Comparison of ENCODE assay signal across 10 cellular contexts in genomic region chr7:128344431-128344774, GRCh38. TPM values are rescaled to one million over a fixed set of nuclear protein-coding genes. Genes with fewer than 3 reads are reported as not detected.
DNase-seq lines count a peak whose midpoint lies in the region; ATAC-seq, FAIRE-seq and TF ChIP-seq lines count a peak whose summit lies in the region.
"Had no signal": no experiment of that assay in that cellular context is flagged by ENCODE, and none has a peak within 500 bp of the region (broad histone marks: within the 10 kb centered on the region; RNA-seq: fewer than 3 reads in every experiment).

No MANE protein-coding gene starts in this region.

- DNase-seq in GM23338 (ENCODE audit: low spot score) (no peak), PC-3 (no peak), H1 (ENCODE audit: low read depth in 1 of 2, low spot score in 2 of 2) (no peak), neuronal stem cell (ENCODE audit: low spot score) (no peak), NCI-H1092 (lab: John Stamatoyannopoulos, UW) (no peak), kidney glomerular epithelial cell (lab: John Stamatoyannopoulos, UW) (no peak), NCI-H510A treated with DMSO at 0.1 percent for 48 hours (lab: John Stamatoyannopoulos, UW) (no peak)
- DNase-seq: activated B cell treated with CpG ODN at 0.5 μM for 24 hours had no signal

- CTCF ChIA-PET in PC-3 (lab: Charles Lee): interaction anchor here (0.6 to 1.0 kb wide), 2 partner anchors 43 to 132 kb away, joined by 3 read pairs; no protein-coding TSS in a partner anchor
- CTCF ChIA-PET in H1 (lab: Charles Lee; ENCODE audit: partially characterized antibody): interaction anchor here (0.6 to 13.6 kb wide), 10 partner anchors 11 to 130 kb away, joined by 3 to 345 read pairs (median 4); no protein-coding TSS in a partner anchor

- H3K9ac ChIP-seq in PC-3 (ENCODE audit: low read length): 0 out of 2 replicates have a peak overlapping the region, but pooled peaks have one; percentile 96
- no peak overlapping the region for H3K9ac ChIP-seq in H1 (replicated peaks in 1 of 4; ENCODE audit: extremely low read depth in 1 of 4, low read depth in 3 of 4, low read length in 3 of 4)
- H3K9ac ChIP-seq in neuronal stem cell (ENCODE audit: low read depth, low read length, poor library complexity): no peak overlapping the region

- H3K9me3 ChIP-seq in PC-3 (ENCODE audit: low read length): no peaks in the 10 kb centered on the region
- H3K9me3 ChIP-seq in H1 (ENCODE audit: insufficient read depth in 2 of 2, low read depth in 1 of 2, low read length in 1 of 2): no peaks in the 10 kb centered on the region
- no peaks in the 10 kb centered on the region for H3K9me3 ChIP-seq in neuronal stem cell (replicated peaks in 1 of 2; ENCODE audit: control insufficient read depth in 2 of 2, insufficient read depth in 1 of 2, low read depth in 1 of 2, low read length in 2 of 2)
- H3K9me3 ChIP-seq: thyroid gland had no signal

- no peak for ATAC-seq in GM23338
- ATAC-seq in PC-3: no peak
- no peak for ATAC-seq in HG03159 (IDR thresholded peaks at IDR 0.05; ENCODE audit: unreplicated experiment)

- H2BK12ac ChIP-seq in H1 (ENCODE audit: low read depth, low read length): no peak overlapping the region
- H2BK12ac ChIP-seq in neuronal stem cell (ENCODE audit: low read length): no peak overlapping the region

- H3K4me3 Mint-ChIP-seq in GM23338: peak overlapping the region; percentile 96; the same call in 1 of the 3 replicates

- H3K14ac ChIP-seq in H1 (ENCODE audit: insufficient read length): no peak overlapping the region
- H3K14ac ChIP-seq in neuronal stem cell (ENCODE audit: low read length): no peak overlapping the region

- no peak for TF ChIP-seq CTCF in GM23338 (conservative IDR thresholded peaks at IDR 0.05; ENCODE audit: low read depth in 2 of 2)
- no peak for TF ChIP-seq CTCF in PC-3 (conservative IDR thresholded peaks at IDR 0.05; ENCODE audit: low read depth, low read length)
- TF ChIP-seq CTCF in H1 (IDR thresholded peaks at IDR 0.05; ENCODE audit: control extremely low read depth in 1 of 3, insufficient read depth in 1 of 3, low read depth in 1 of 3, low read length in 3 of 3): no peak

- H2BK120ac ChIP-seq in H1 (replicated peaks; ENCODE audit: low read depth, low read length): no peak overlapping the region
- H2BK120ac ChIP-seq in neuronal stem cell (ENCODE audit: low read depth, low read length): no peak overlapping the region

- H4K5ac ChIP-seq in H1 (ENCODE audit: insufficient read length, low read depth, low read length): no peak overlapping the region

- peaks cover 6% of the 10 kb centered on the region for H3K79me1 ChIP-seq in H1 (ENCODE audit: low read depth, low read length)
- H3K79me1 ChIP-seq in neuronal stem cell (ENCODE audit: low read depth, low read length): peaks cover 4% of the 10 kb centered on the region

- H4K91ac ChIP-seq in H1 (replicated peaks; ENCODE audit: insufficient read length, low read length): no peak overlapping the region
- no peak overlapping the region for H4K91ac ChIP-seq in neuronal stem cell (ENCODE audit: low read depth, low read length, poor library complexity)

- H3K4me1 Mint-ChIP-seq in GM23338: peaks cover 9% of the 10 kb centered on the region

- WGBS in H1 (ENCODE audit: extremely low coverage in 1 of 2, insufficient coverage in 1 of 2, insufficient read length in 1 of 2, insufficient replicate concordance in 2 of 2, low coverage in 1 of 2, low lambda C conversion rate in 2 of 2, missing lambda C conversion rate in 1 of 2), 2 experiments: 89% methylated on average over 5 of the region's 5 CpGs; no CpG with 5 or more reads in 1 of the 2 experiments
- WGBS in neuronal stem cell (ENCODE audit: extremely low coverage in 2 of 2, insufficient read length in 2 of 2, insufficient replicate concordance in 1 of 2), 2 donors: no CpG with 5 or more reads among the region's 5 CpGs

- H3K27ac Mint-ChIP-seq in GM23338: no peak overlapping the region

- H3K36me3 Mint-ChIP-seq in GM23338 (ENCODE audit: low read depth): peaks cover 3% of the 10 kb centered on the region; the same call in 2 of the 3 replicates

- H2AFZ ChIP-seq in GM23338: peak overlapping the region; percentile 98
- H2AFZ ChIP-seq in PC-3 (ENCODE audit: low read length): peak overlapping the region; percentile 84
- peak overlapping the region; percentile 90; the same call in 1 of the 2 replicates for H2AFZ ChIP-seq in H1 (ENCODE audit: low read length)
- H2AFZ ChIP-seq in neuronal stem cell (ENCODE audit: low read length): peak overlapping the region; percentile 87

- POLR2A ChIA-PET in PC-3 (lab: Charles Lee; ENCODE audit: unreplicated experiment): interaction anchor here (0.6 kb wide), 2 partner anchors 46 to 115 kb away, joined by 3 to 4 read pairs; no protein-coding TSS in a partner anchor
- POLR2A ChIA-PET in H1 (lab: Charles Lee; ENCODE audit: partially characterized antibody): interaction anchor here (0.7 to 1.6 kb wide), 11 partner anchors 11 to 528 kb away, joined by 3 to 7 read pairs (median 4); no protein-coding TSS in a partner anchor

- no peak for TF ChIP-seq RAD21 in H1 (IDR thresholded peaks at IDR 0.05 in 1 of 2, conservative IDR thresholded peaks at IDR 0.05 in 1 of 2; ENCODE audit: low read depth in 2 of 2, low read length in 2 of 2)

- H3K18ac ChIP-seq in H1 (ENCODE audit: extremely low read depth, low read length) (no peak overlapping the region), neuronal stem cell (ENCODE audit: low read length) (no peak overlapping the region)

- H3K23me2 ChIP-seq in H1 (ENCODE audit: low read depth, low read length): peaks cover 4% of the 10 kb centered on the region; the same call in 1 of the 2 replicates

- H3K9me2 ChIP-seq in GM23338 (ENCODE audit: insufficient read depth) (no peaks in the 10 kb centered on the region), PC-3 (replicated peaks; ENCODE audit: low read length) (no peaks in the 10 kb centered on the region)

- H3K4me3 ChIP-seq in GM23338 (no peak overlapping the region), PC-3 (ENCODE audit: low read length) (0 out of 2 replicates have a peak overlapping the region, but pooled peaks have one; percentile 89), H1 (ENCODE audit: extremely low read depth in 1 of 4, insufficient read depth in 2 of 4, low read depth in 3 of 4, low read length in 4 of 4) (no peak overlapping the region), neuronal stem cell (ENCODE audit: low read length in 2 of 2) (no peak overlapping the region)

- H3F3A ChIP-seq in GM23338 (replicated peaks; ENCODE audit: low read depth) (no peaks in the 10 kb centered on the region), PC-3 (ENCODE audit: low read length, unreplicated experiment) (no peaks in the 10 kb centered on the region)

- H3K4me2 ChIP-seq in GM23338: no peak overlapping the region
- H3K4me2 ChIP-seq in PC-3 (ENCODE audit: low read length): peak overlapping the region; percentile 93
- no peak overlapping the region; a peak in 1 of 4 replicates for H3K4me2 ChIP-seq in H1 (ENCODE audit: insufficient read depth in 1 of 2, low read depth in 2 of 2, low read length in 2 of 2)
- H3K4me2 ChIP-seq in neuronal stem cell (ENCODE audit: insufficient read depth, low read length, poor library complexity, severe bottlenecking): no peak overlapping the region

- H3K4me1 ChIP-seq in GM23338 (ENCODE audit: insufficient read depth) (peaks cover 11% of the 10 kb centered on the region), PC-3 (ENCODE audit: insufficient read depth, low read length) (peaks cover 8% of the 10 kb centered on the region; the same call in 1 of the 2 replicates), H1 (replicated peaks in 1 of 4; ENCODE audit: control insufficient read depth in 3 of 4, insufficient read depth in 4 of 4, low read length in 3 of 4) (peaks cover 0 to 5% (median 4%) of the 10 kb centered on the region in 4 experiments; a peak in 3 of 7 replicates), neuronal stem cell (ENCODE audit: control insufficient read depth in 2 of 2, insufficient read depth in 1 of 2, low read depth in 1 of 2, low read length in 2 of 2) (peaks cover 3 to 6% of the 10 kb centered on the region in 2 donors)

- BruUV-seq in PC-3 (replicated peaks; lab: Mats Ljungman, UMichigan): no TSS peak

- TF ChIP-seq POLR2A in H1 (IDR thresholded peaks at IDR 0.05; ENCODE audit: control extremely low read depth in 1 of 2, low read depth in 2 of 2, low read length in 2 of 2): no peak

- intact Hi-C loops in PC-3 (cut with micrococcal nuclease): no loop called here

- H3K9me3 Mint-ChIP-seq in GM23338: no peaks in the 10 kb centered on the region
- H3K9me3 Mint-ChIP-seq: activated B cell treated with CpG ODN at 0.5 μM for 24 hours had no signal

- H3K27me3 ChIP-seq in GM23338 (ENCODE audit: insufficient read depth): peaks cover 22% of the 10 kb centered on the region
- no peaks in the 10 kb centered on the region for H3K27me3 ChIP-seq in PC-3 (ENCODE audit: low read length)
- peaks cover 5 to 13% (median 8%) of the 10 kb centered on the region in 4 experiments; a peak in 6 of 7 replicates for H3K27me3 ChIP-seq in H1 (replicated peaks in 1 of 4; ENCODE audit: control insufficient read depth in 3 of 4, extremely low read depth in 1 of 4, insufficient read depth in 3 of 4, low read length in 3 of 4)
- peaks cover 0 to 21% (median 7%) of the 10 kb centered on the region in 3 experiments for H3K27me3 ChIP-seq in neuronal stem cell (ENCODE audit: control insufficient read depth in 3 of 3, insufficient read depth in 3 of 3, low read depth in 1 of 3, low read length in 3 of 3)
- H3K27me3 ChIP-seq: thyroid gland had no signal

- H4K8ac ChIP-seq in H1 (ENCODE audit: extremely low read depth, insufficient read depth, low read length) (no peak overlapping the region), neuronal stem cell (ENCODE audit: low read depth, low read length) (no peak overlapping the region)

- FAIRE-seq in H1 (lab: Jason Lieb, UNC): no peak

- H3K23ac ChIP-seq in H1 (ENCODE audit: insufficient read length): no peak overlapping the region
- H3K23ac ChIP-seq in neuronal stem cell (ENCODE audit: low read depth, low read length, poor library complexity): no peak overlapping the region

- H3K4ac ChIP-seq in H1 (replicated peaks; ENCODE audit: insufficient read length, low read depth, low read length) (no peak overlapping the region), neuronal stem cell (ENCODE audit: low read length) (no peak overlapping the region)

- H3K27ac ChIP-seq in GM23338 (ENCODE audit: low read depth) (no peak overlapping the region), PC-3 (ENCODE audit: low read length) (no peak overlapping the region), H1 (ENCODE audit: low read depth, low read length) (no peak overlapping the region), neuronal stem cell (replicated peaks; ENCODE audit: low read length) (no peak overlapping the region)

- H2BK5ac ChIP-seq in H1 (ENCODE audit: low read depth, low read length) (no peak overlapping the region), neuronal stem cell (ENCODE audit: low read length) (no peak overlapping the region)

- peaks cover 22% of the 10 kb centered on the region for H4K20me1 ChIP-seq in GM23338 (replicated peaks; ENCODE audit: insufficient read depth)
- peaks cover 7% of the 10 kb centered on the region; the same call in 1 of the 2 replicates for H4K20me1 ChIP-seq in PC-3 (ENCODE audit: low read length)
- H4K20me1 ChIP-seq in H1 (replicated peaks in 1 of 2; ENCODE audit: control insufficient read depth in 1 of 2, insufficient read depth in 2 of 2, low read length in 2 of 2): peaks cover 0 to 2% of the 10 kb centered on the region in 2 experiments

- H2BK15ac ChIP-seq in H1 (ENCODE audit: low read length) (no peak overlapping the region), neuronal stem cell (ENCODE audit: low read length) (no peak overlapping the region)

- H3K79me2 ChIP-seq in GM23338 (replicated peaks; ENCODE audit: insufficient read depth) (peaks cover 37% of the 10 kb centered on the region), PC-3 (ENCODE audit: low read length) (peaks cover 43% of the 10 kb centered on the region), H1 (ENCODE audit: control insufficient read depth in 1 of 2, insufficient read depth in 2 of 2, low read length in 2 of 2) (peaks cover 18 to 34% of the 10 kb centered on the region in 2 experiments)

- peaks cover 11% of the 10 kb centered on the region for H3K27me3 Mint-ChIP-seq in GM23338 (ENCODE audit: insufficient read depth, low read depth, poor library complexity)

- H2AK5ac ChIP-seq in H1 (ENCODE audit: low read depth, low read length): no peak overlapping the region
- H2AK5ac ChIP-seq in neuronal stem cell (ENCODE audit: low read depth, low read length): no peak overlapping the region

- no peak overlapping the region for H2BK20ac ChIP-seq in H1 (ENCODE audit: low read length)

- H3K56ac ChIP-seq in H1 (replicated peaks; ENCODE audit: insufficient read length, low read depth, low read length): no peak overlapping the region

- no peak for TF ChIP-seq EP300 in H1 (IDR thresholded peaks at IDR 0.05; ENCODE audit: borderline replicate concordance in 1 of 2, low read depth in 2 of 2, low read length in 2 of 2)

- no peaks in the 10 kb centered on the region for H3K36me3 ChIP-seq in GM23338 (ENCODE audit: insufficient read depth)
- peaks cover 8% of the 10 kb centered on the region; the same call in 1 of the 2 replicates for H3K36me3 ChIP-seq in PC-3 (ENCODE audit: low read depth, low read length)
- H3K36me3 ChIP-seq in H1 (ENCODE audit: control insufficient read depth in 2 of 4, insufficient read depth in 4 of 4, low read length in 3 of 4): peaks cover 1 to 4% (median 3%) of the 10 kb centered on the region in 4 experiments; a peak in 4 of 8 replicates
- peaks cover 0 to 17% of the 10 kb centered on the region in 2 donors for H3K36me3 ChIP-seq in neuronal stem cell (replicated peaks in 1 of 2; ENCODE audit: control insufficient read depth in 2 of 2, insufficient read depth in 2 of 2, low read length in 2 of 2)
- H3K36me3 ChIP-seq: thyroid gland had no signal

RNA-seq across cellular contexts. Expression of gene RBM28, which starts 0.7 kb away (rescaled TPM):
- total RNA-seq in GM23338 (2014; rRNA removed; shearing (Covaris generic)): 24.3 and 29.2 TPM in 2 replicates
- polyA plus RNA-seq in GM23338 (2016; fragmentation: Nextera tagmentation; extraction: Ambion mirVana) (83.8 and 87.5 TPM in 2 replicates), H1 (2011; rRNA removed) (9.6 and 12.8 TPM in 2 replicates)
- 45.3 and 59.4 TPM in 2 replicates for total RNA-seq in PC-3 (2014; rRNA removed)
- total RNA-seq in H1 (2021; fragmentation: NEBNext Ultra II Directional; extraction: Animal tissue kit (Norgen Biotek cat#: 25700)): 65.3 and 68.0 TPM in 2 replicates
- polyA plus RNA-seq in H1 (2011; cell fraction: cytosol; rRNA removed): 22.5 TPM
- polyA plus RNA-seq in H1 (2011; cell fraction: nucleus; rRNA removed): 29.4 TPM
- polyA plus RNA-seq in H1 (2012, experiment 1 of 2): 42.6 to 66.7 TPM (median 46.6 TPM) in 4 replicates
- 5.3 TPM for polyA plus RNA-seq in H1 (2012, experiment 2 of 2)
- 33.8 TPM for polyA plus RNA-seq in H1 (2013, experiment 1 of 2)
- polyA plus RNA-seq in H1 (2013, experiment 2 of 2): 32.7 TPM
- polyA minus RNA-seq in H1 (2011; rRNA and poly(A)+ RNA removed): 15.3 and 17.3 TPM in 2 replicates
- polyA minus RNA-seq in H1 (2011; cell fraction: cytosol; rRNA and poly(A)+ RNA removed): 27.2 TPM
- polyA minus RNA-seq in H1 (2011; cell fraction: nucleus; rRNA and poly(A)+ RNA removed): 21.5 TPM
- polyA plus RNA-seq in neuronal stem cell (2013, experiment 1 of 2): 28.9 TPM
- polyA plus RNA-seq in neuronal stem cell (2013, experiment 2 of 2): 28.7 TPM

RNA-seq across cellular contexts. Expression of gene PRRT4, which starts 17.1 kb away (rescaled TPM):
- 0.56 and 1.0 TPM in 2 replicates for total RNA-seq in GM23338 (2014; rRNA removed; shearing (Covaris generic))
- polyA plus RNA-seq in GM23338 (2016; fragmentation: Nextera tagmentation; extraction: Ambion mirVana): 0.47 and 0.55 TPM in 2 replicates
- total RNA-seq in PC-3 (2014; rRNA removed): 0.36 and 0.69 TPM in 2 replicates
- total RNA-seq in H1 (2021; fragmentation: NEBNext Ultra II Directional; extraction: Animal tissue kit (Norgen Biotek cat#: 25700)): 0.34 and 0.69 TPM in 2 replicates
- polyA plus RNA-seq in H1 (2011; rRNA removed): 1.0 and 2.4 TPM in 2 replicates
- polyA plus RNA-seq in H1 (2011; cell fraction: cytosol; rRNA removed): 0.85 TPM
- 2.1 TPM for polyA plus RNA-seq in H1 (2011; cell fraction: nucleus; rRNA removed)
- polyA plus RNA-seq in H1 (2012, experiment 1 of 2): 0.40 to 1.2 TPM (median 0.82 TPM) in 4 replicates
- 0.54 TPM for polyA plus RNA-seq in H1 (2012, experiment 2 of 2)
- polyA plus RNA-seq in H1 (2013, experiment 1 of 2): 1.1 TPM
- polyA plus RNA-seq in H1 (2013, experiment 2 of 2): 1.2 TPM
- 0.47 TPM in 1 of 2 replicates, not detected in the other for polyA minus RNA-seq in H1 (2011; rRNA and poly(A)+ RNA removed)
- polyA minus RNA-seq in H1 (2011; cell fraction: cytosol; rRNA and poly(A)+ RNA removed): 1.2 TPM
- polyA minus RNA-seq in H1 (2011; cell fraction: nucleus; rRNA and poly(A)+ RNA removed): 2.0 TPM
- 1.2 TPM for polyA plus RNA-seq in neuronal stem cell (2013, experiment 1 of 2)
- polyA plus RNA-seq in neuronal stem cell (2013, experiment 2 of 2): 1.4 TPM
- total RNA-seq: activated B cell treated with CpG ODN at 0.5 μM for 24 hours had no signal
